ENCODE assay signal across 16 cellular contexts in genomic region chr15:53246996-53247395, GRCh38.
A peak's percentile ranks its signal among the peaks of the same experiment; 100 is the strongest.
DNase-seq lines count a peak whose midpoint lies in the region; FAIRE-seq and TF ChIP-seq lines count a peak whose summit lies in the region.
"Had no signal": no experiment of that assay in that cellular context is flagged by ENCODE, and none has a peak within 500 bp of the region (broad histone marks: within the 10 kb centered on the region; RNA-seq: fewer than 3 reads in every experiment).

No MANE protein-coding gene starts in this region.

- peak; percentile 8 for DNase-seq in NCI-H2107 treated with DMSO at 0.1 percent for 48 hours (lab: John Stamatoyannopoulos, UW; ENCODE audit: unreplicated experiment)
- DNase-seq in NCI-H2107 (lab: John Stamatoyannopoulos, UW) = no peak
- DNase-seq in HT1080 (ENCODE audit: low read depth) = peak; percentile 6
- DNase-seq in endodermal cell = no peak
- no peak for DNase-seq in neural crest cell (ENCODE audit: low read depth, low spot score)
- no peak for DNase-seq in kidney
- no peak for DNase-seq in endothelial cell (ENCODE audit: low spot score)
- DNase-seq: 8988T; AML-193; CD8-positive, alpha-beta memory T cell; DMS79; HCEC 1CT; HFFc6 had no signal

- peaks cover 16% of the 10 kb centered on the region for H3K4me1 Mint-ChIP-seq in endodermal cell
- H3K4me1 Mint-ChIP-seq in neural crest cell = peaks cover 17% of the 10 kb centered on the region
- peaks cover 10% of the 10 kb centered on the region for H3K4me1 Mint-ChIP-seq in endothelial cell (ENCODE audit: unreplicated experiment)
- H3K4me1 Mint-ChIP-seq: CD8-positive, alpha-beta memory T cell had no signal

- no peaks in the 10 kb centered on the region for H3K36me3 Mint-ChIP-seq in endodermal cell (ENCODE audit: low read depth)
- H3K36me3 Mint-ChIP-seq in neural crest cell (ENCODE audit: low read depth) = no peaks in the 10 kb centered on the region
- no peaks in the 10 kb centered on the region for H3K36me3 Mint-ChIP-seq in endothelial cell (ENCODE audit: low read depth, unreplicated experiment)
- H3K36me3 Mint-ChIP-seq: CD8-positive, alpha-beta memory T cell had no signal

- H3K27me3 Mint-ChIP-seq in endodermal cell (ENCODE audit: insufficient read depth) (peaks cover 4% of the 10 kb centered on the region), neural crest cell (ENCODE audit: low read depth) (no peaks in the 10 kb centered on the region), endothelial cell (ENCODE audit: unreplicated experiment) (peaks cover 1% of the 10 kb centered on the region)
- H3K27me3 Mint-ChIP-seq: CD8-positive, alpha-beta memory T cell had no signal

- H3K4me3 ChIP-seq in endodermal cell (ENCODE audit: low read length) = no peak overlapping the region
- no peak overlapping the region for H3K4me3 ChIP-seq in kidney (ENCODE audit: low read length in 2 of 2)
- H3K4me3 ChIP-seq: BLaER1, GM12878 had no signal

- FAIRE-seq in kidney (lab: Jason Lieb, UNC) = no peak
- FAIRE-seq: GM12878, GM18507 had no signal

- intact Hi-C loops in kidney (cut with DNase I) = no loop called here

- H3K9ac ChIP-seq in endodermal cell (ENCODE audit: extremely low read depth, low read length, poor library complexity, severe bottlenecking) = no peak overlapping the region
- no peak overlapping the region for H3K9ac ChIP-seq in kidney (ENCODE audit: low read length in 2 of 2)
- H3K9ac ChIP-seq: BLaER1 had no signal

- 80 to 89% methylated on average over 1 to 2 of the region's 2 CpGs for WGBS in endodermal cell (ENCODE audit: insufficient coverage in 1 of 2, insufficient read length in 1 of 2), 2 experiments

- TF ChIP-seq CTCF in endodermal cell (conservative IDR thresholded peaks at IDR 0.05) (no peak), neural crest cell (conservative IDR thresholded peaks at IDR 0.05) (no peak), kidney (IDR thresholded peaks at IDR 0.05; ENCODE audit: borderline replicate concordance, extremely low read depth, insufficient read depth) (no peak), endothelial cell (IDR thresholded peaks at IDR 0.05; ENCODE audit: unreplicated experiment) (no peak)

- H3K27me3 ChIP-seq in endodermal cell (ENCODE audit: control insufficient read depth, insufficient read depth, low read length, poor library complexity, severe bottlenecking) = no peaks in the 10 kb centered on the region
- H3K27me3 ChIP-seq: BLaER1 had no signal

- peak overlapping the region; percentile 8 for H3K27ac Mint-ChIP-seq in endodermal cell
- H3K27ac Mint-ChIP-seq in neural crest cell (ENCODE audit: unreplicated experiment) = peak overlapping the region; percentile 47
- H3K27ac Mint-ChIP-seq in endothelial cell (ENCODE audit: unreplicated experiment) = no peak overlapping the region
- H3K27ac Mint-ChIP-seq: CD8-positive, alpha-beta memory T cell; HFFc6 had no signal

- no peak overlapping the region for H3K4me3 Mint-ChIP-seq in endodermal cell
- no peak overlapping the region for H3K4me3 Mint-ChIP-seq in neural crest cell
- no peak overlapping the region for H3K4me3 Mint-ChIP-seq in endothelial cell (ENCODE audit: unreplicated experiment)
- H3K4me3 Mint-ChIP-seq: CD8-positive, alpha-beta memory T cell; HFFc6 had no signal

- peaks cover 11% of the 10 kb centered on the region for H3K4me1 ChIP-seq in endodermal cell (ENCODE audit: control insufficient read depth, insufficient read depth, low read length)
- no peaks in the 10 kb centered on the region for H3K4me1 ChIP-seq in kidney (ENCODE audit: control insufficient read depth in 1 of 2, insufficient read depth in 1 of 2, low read depth in 1 of 2, low read length in 2 of 2)
- H3K4me1 ChIP-seq: BLaER1 had no signal

- H3K9me3 ChIP-seq in endodermal cell (ENCODE audit: control insufficient read depth, low read length) (peaks cover 10% of the 10 kb centered on the region), kidney (ENCODE audit: control insufficient read depth in 1 of 2, low read length in 2 of 2) (no peaks in the 10 kb centered on the region)
- H3K9me3 ChIP-seq: BLaER1 had no signal

- H3K27ac ChIP-seq in endodermal cell (ENCODE audit: low read depth, low read length) (no peak overlapping the region), kidney (ENCODE audit: low read depth in 2 of 2, low read length in 2 of 2) (no peak overlapping the region)
- H3K27ac ChIP-seq: BLaER1 had no signal

- H3K9me3 Mint-ChIP-seq in endodermal cell = no peaks in the 10 kb centered on the region
- H3K9me3 Mint-ChIP-seq in neural crest cell = peaks cover 3% of the 10 kb centered on the region
- H3K9me3 Mint-ChIP-seq in endothelial cell (ENCODE audit: unreplicated experiment) = no peaks in the 10 kb centered on the region

- H3K36me3 ChIP-seq in endodermal cell (ENCODE audit: control insufficient read depth, insufficient read depth, low read length) = no peaks in the 10 kb centered on the region
- H3K36me3 ChIP-seq in kidney (ENCODE audit: control insufficient read depth in 1 of 2, insufficient read depth in 2 of 2, low read length in 2 of 2) = no peaks in the 10 kb centered on the region
- H3K36me3 ChIP-seq: BLaER1 had no signal

Comparison
In these comparisons a context has a peak if more than half of its experiments do, and no peak if none do; other contexts are left out.
1. DNase-seq: peak in NCI-H2107 treated with DMSO at 0.1 percent for 48 hours (single experiment) and HT1080 (single experiment); none in NCI-H2107 (single experiment), endodermal cell (single experiment), neural crest cell (single experiment), kidney (single experiment) and endothelial cell (single experiment).